29 cellular contexts compared by ENCODE assay signal in genomic region chr10:108132303-108132702, GRCh38.
DNase-seq lines count a peak whose midpoint lies in the region; ATAC-seq and TF ChIP-seq lines count a peak whose summit lies in the region.
"Had no signal": no experiment of that assay in that cellular context is flagged by ENCODE, and none has a peak within 500 bp of the region (broad histone marks: within the 10 kb centered on the region; RNA-seq: fewer than 3 reads in every experiment).

No MANE protein-coding gene starts in this region.

- H3K4me3 ChIP-seq in GM12865 (ENCODE audit: low read depth, low read length) (no peak overlapping the region), RWPE2 (ENCODE audit: severe bottlenecking) (no peak overlapping the region), lung (no peak overlapping the region), testis (no peak overlapping the region)
- H3K4me3 ChIP-seq: ascending aorta; BLaER1 treated with 17β-estradiol and CSF1 and Interleukin-3, amounts not matched to agents 10 nM and 100 nM; PC-9; prostate gland; sigmoid colon; tibial nerve had no signal

- DNase-seq in GM12865 (ENCODE audit: low read depth) (peak; percentile 2), LoVo (ENCODE audit: low spot score) (peak; percentile 2), RWPE2 (ENCODE audit: low spot score) (no peak), lung (ENCODE audit: low spot score) (no peak), testis (no peak)
- DNase-seq: activated CD4-positive, alpha-beta T cell treated with anti-CD3 and anti-CD28 coated beads, Interleukin-2, amount 50 U/mL, for 4 hours; activated T-cell treated with anti-CD3 and anti-CD28 coated beads, Interleukin-2, amount 50 U/mL, for 48 hours; DMS153; HFFc6; islet precursor cell; left ventricle myocardium superior; midbrain; MV-4-11; naive thymus-derived CD4-positive, alpha-beta T cell; NCI-H1694; NCI-H446 treated with DMSO at 0.1 percent for 48 hours; nucleus accumbens; PC-9; Right ventricle myocardium superior; sigmoid colon; stimulated activated CD4-positive, alpha-beta T cell treated with anti-CD3 and anti-CD28 coated beads, Interleukin-4, amount 100 ng/mL, for 1 hour had no signal

- ATAC-seq in RWPE2 (ENCODE audit: low read depth) (0 out of 3 replicates have a peak, but pooled peaks have one; percentile 17), lung (ENCODE audit: insufficient read depth, low FRiP score) (peak; percentile 47), GM19467 (IDR thresholded peaks at IDR 0.05; ENCODE audit: unreplicated experiment) (no peak), HG02571 (IDR thresholded peaks at IDR 0.05; ENCODE audit: unreplicated experiment) (no peak)
- ATAC-seq: left ventricle myocardium superior; naive thymus-derived CD4-positive, alpha-beta T cell; SK-N-SH treated with all-trans-retinoic acid at 6 μM for 48 hours had no signal

- H3K4me1 ChIP-seq in RWPE2 (ENCODE audit: insufficient read depth, poor library complexity, severe bottlenecking) (no peaks in the 10 kb centered on the region), lung (ENCODE audit: control insufficient read depth in 2 of 2, insufficient read depth in 2 of 2, low read length in 2 of 2) (no peaks in the 10 kb centered on the region), testis (no peaks in the 10 kb centered on the region)
- H3K4me1 ChIP-seq: ascending aorta; BLaER1 treated with 17β-estradiol and CSF1 and Interleukin-3, amounts not matched to agents 10 nM and 100 nM; prostate gland; sigmoid colon; tibial nerve had no signal

- WGBS in lung, 2 donors = 66 to 92% methylated on average over 2 of the region's 2 CpGs
- 83 to 89% methylated on average over 2 of the region's 2 CpGs for WGBS in testis, 2 donors

- no peaks in the 10 kb centered on the region for H3K27me3 ChIP-seq in RWPE2 (ENCODE audit: insufficient read depth, poor library complexity, severe bottlenecking)
- H3K27me3 ChIP-seq in lung (ENCODE audit: control insufficient read depth, insufficient read depth) = no peaks in the 10 kb centered on the region
- H3K27me3 ChIP-seq in testis = no peaks in the 10 kb centered on the region
- H3K27me3 ChIP-seq: ascending aorta; BLaER1 treated with 17β-estradiol and CSF1 and Interleukin-3, amounts not matched to agents 10 nM and 100 nM; sigmoid colon; tibial nerve had no signal

- no peak for TF ChIP-seq CTCF in GM12865 (IDR thresholded peaks at IDR 0.05; ENCODE audit: insufficient read depth, low read depth, low read length, missing control alignments)
- TF ChIP-seq CTCF in RWPE2 (IDR thresholded peaks at IDR 0.05; ENCODE audit: poor library complexity, severe bottlenecking) = no peak
- no peak for TF ChIP-seq CTCF in lung (IDR thresholded peaks at IDR 0.05; ENCODE audit: control extremely low read depth, extremely low read depth)
- no peak for TF ChIP-seq CTCF in testis (IDR thresholded peaks at IDR 0.05)

- intact Hi-C loops in testis (cut with DNase I; ENCODE audit: low total_unique reads) = no loop called here

- H3K9me3 ChIP-seq in RWPE2 (ENCODE audit: severe bottlenecking) (no peaks in the 10 kb centered on the region), lung (ENCODE audit: control insufficient read depth in 2 of 2, insufficient read depth in 1 of 2, low read length in 1 of 2) (no peaks in the 10 kb centered on the region), testis (no peaks in the 10 kb centered on the region)
- H3K9me3 ChIP-seq: ascending aorta; BLaER1 treated with 17β-estradiol and CSF1 and Interleukin-3, amounts not matched to agents 10 nM and 100 nM; prostate gland; sigmoid colon; tibial nerve had no signal

- TF ChIP-seq POLR2A in testis (IDR thresholded peaks at IDR 0.05) = no peak

- H3K27ac ChIP-seq in RWPE2 (ENCODE audit: poor library complexity, severe bottlenecking) = no peak overlapping the region
- H3K27ac ChIP-seq in lung (ENCODE audit: low read depth in 1 of 2, low read length in 1 of 2) = no peak overlapping the region
- no peak overlapping the region for H3K27ac ChIP-seq in testis
- H3K27ac ChIP-seq: ascending aorta; BLaER1 treated with 17β-estradiol and CSF1 and Interleukin-3, amounts not matched to agents 10 nM and 100 nM; KMS-11; PC-9; prostate gland; sigmoid colon; tibial nerve had no signal

- H3K36me3 ChIP-seq in RWPE2 (ENCODE audit: low read depth) (no peaks in the 10 kb centered on the region), lung (ENCODE audit: control insufficient read depth in 2 of 2, insufficient read depth in 2 of 2, low read length in 2 of 2) (no peaks in the 10 kb centered on the region), testis (ENCODE audit: low read depth, missing control alignments) (no peaks in the 10 kb centered on the region)
- H3K36me3 ChIP-seq: ascending aorta; BLaER1 treated with 17β-estradiol and CSF1 and Interleukin-3, amounts not matched to agents 10 nM and 100 nM; prostate gland; sigmoid colon; tibial nerve had no signal

Comparison
In these comparisons a context has a peak if more than half of its experiments do, and no peak if none do; other contexts are left out.
1. DNase-seq: peak in GM12865 (single experiment) and LoVo (single experiment); none in RWPE2 (single experiment), lung (single experiment) and testis (single experiment).
2. ATAC-seq: peak in RWPE2 (single experiment) and lung (single experiment); none in GM19467 (single experiment) and HG02571 (single experiment).